11 cellular contexts compared by ENCODE assay signal in the genomic region with DNA sequence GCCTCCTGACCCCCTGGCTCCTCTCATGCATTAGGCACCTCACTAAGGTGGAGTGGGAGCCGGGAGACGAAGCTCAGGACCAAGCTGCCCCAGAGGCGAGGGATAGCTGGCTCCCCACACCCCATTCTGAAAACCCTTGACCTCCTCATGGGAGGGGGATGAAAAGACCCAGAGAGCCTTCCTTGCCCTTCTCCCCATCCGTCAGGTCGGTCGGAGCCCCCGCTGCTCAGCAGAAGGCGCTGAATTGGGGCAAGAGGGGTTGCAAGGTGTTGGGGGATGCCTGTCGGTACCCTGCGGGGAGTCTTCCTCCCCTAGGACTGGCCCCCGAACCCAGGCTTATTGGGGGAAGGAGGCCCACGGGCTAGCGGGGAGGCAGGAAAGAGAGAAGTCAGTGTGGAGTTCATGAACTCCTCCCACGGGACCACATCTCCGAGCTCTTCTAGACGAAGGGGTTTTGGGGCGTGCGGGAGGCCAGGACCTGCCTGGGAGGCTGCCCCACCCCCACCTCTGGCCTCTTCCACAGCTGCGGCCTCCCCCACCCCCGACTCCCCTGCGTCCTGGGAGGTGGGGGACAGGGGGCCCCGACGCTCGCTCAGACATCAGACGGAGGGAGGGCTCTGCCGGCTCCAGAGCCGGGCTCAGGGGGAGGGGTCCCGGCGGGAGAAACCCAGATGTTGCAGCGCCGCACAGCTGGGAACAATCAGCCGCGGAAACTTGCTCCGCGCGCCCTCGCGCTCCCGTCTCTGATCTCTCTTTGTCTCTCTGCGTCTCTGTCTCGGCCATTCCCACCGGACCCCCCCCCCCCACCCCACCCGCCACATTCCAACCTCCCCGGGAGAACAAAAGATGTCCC. TPM values are rescaled to one million over a fixed set of nuclear protein-coding genes. Genes with fewer than 3 reads are reported as not detected.
DNase-seq lines count a peak whose midpoint lies in the region; ATAC-seq and TF ChIP-seq lines count a peak whose summit lies in the region.
"Had no signal": no experiment of that assay in that cellular context is flagged by ENCODE, and none has a peak within 500 bp of the region (broad histone marks: within the 10 kb centered on the region; RNA-seq: fewer than 3 reads in every experiment).

No MANE protein-coding gene starts in this region.

- peaks cover 24% of the 10 kb centered on the region for H3K36me3 Mint-ChIP-seq in GM23338 (ENCODE audit: low read depth)
- H3K36me3 Mint-ChIP-seq in activated naive CD8-positive, alpha-beta T cell treated with anti-CD3 and anti-CD28 coated beads, Interleukin-2, amount 10 ng/mL, durations not matched to agents 7 days and 5 days: no peaks in the 10 kb centered on the region

- H2AFZ ChIP-seq in GM23338 (0 out of 2 replicates have a peak overlapping the region, but pooled peaks have one; percentile 59), hepatocyte (peak overlapping the region; percentile 60), smooth muscle cell (ENCODE audit: low read depth) (no peak overlapping the region)

- peaks cover 29% of the 10 kb centered on the region for H3K27me3 Mint-ChIP-seq in GM23338 (ENCODE audit: insufficient read depth, low read depth, poor library complexity)
- H3K27me3 Mint-ChIP-seq in activated naive CD8-positive, alpha-beta T cell treated with anti-CD3 and anti-CD28 coated beads, Interleukin-2, amount 10 ng/mL, durations not matched to agents 7 days and 5 days: peaks cover 30% of the 10 kb centered on the region

- H3K9me3 ChIP-seq in hepatocyte (ENCODE audit: low read depth): no peaks in the 10 kb centered on the region
- no peaks in the 10 kb centered on the region for H3K9me3 ChIP-seq in smooth muscle cell (replicated peaks; ENCODE audit: low read depth)

- WGBS in hepatocyte (ENCODE audit: low lambda C conversion rate, missing lambda C conversion rate): 17% methylated on average over 13 of the region's 44 CpGs
- 12% methylated on average over 21 of the region's 44 CpGs for WGBS in smooth muscle cell (ENCODE audit: low lambda C conversion rate)

- peak overlapping the region; percentile 91 for H3K9ac ChIP-seq in smooth muscle cell (ENCODE audit: low read depth)

- no peaks in the 10 kb centered on the region for H3K9me2 ChIP-seq in GM23338 (ENCODE audit: insufficient read depth)
- no peaks in the 10 kb centered on the region for H3K9me2 ChIP-seq in hepatocyte (replicated peaks; ENCODE audit: insufficient read depth)

- peak overlapping the region; percentile 88 for H3K4me3 ChIP-seq in GM23338
- H3K4me3 ChIP-seq in hepatocyte: peak overlapping the region; percentile 50
- H3K4me3 ChIP-seq in smooth muscle cell: peak overlapping the region; percentile 93

- no peaks in the 10 kb centered on the region; the same call in 1 of the 2 replicates for H4K20me1 ChIP-seq in GM23338 (replicated peaks; ENCODE audit: insufficient read depth)
- peaks cover 35% of the 10 kb centered on the region for H4K20me1 ChIP-seq in hepatocyte (ENCODE audit: insufficient read depth, poor library complexity, severe bottlenecking)
- peaks cover 48% of the 10 kb centered on the region for H4K20me1 ChIP-seq in smooth muscle cell (ENCODE audit: low read depth)

- DNase-seq in GM23338 (ENCODE audit: low spot score) (peak; percentile 68), hepatocyte (ENCODE audit: low spot score) (peak; percentile 76), smooth muscle cell (lab: John Stamatoyannopoulos, UW; ENCODE audit: unreplicated experiment) (no peak), NCI-H2029 treated with DMSO at 0.1 percent for 48 hours (lab: John Stamatoyannopoulos, UW) (no peak), hypothalamus (lab: John Stamatoyannopoulos, UW) (no peak)
- DNase-seq in activated naive CD8-positive, alpha-beta T cell treated with anti-CD3 and anti-CD28 coated beads, Interleukin-2, amount 10 ng/mL, durations not matched to agents 7 days and 5 days: no peak
- no peak for DNase-seq in stimulated activated CD4-positive, alpha-beta T cell treated with anti-CD3 and anti-CD28 coated beads, Interleukin-2, amount 100 ng/mL, for 48 hours
- DNase-seq in stimulated activated CD4-positive, alpha-beta T cell treated with anti-CD3 and anti-CD28 coated beads, Interleukin-12 subunit alpha, Interleukin-12 subunit beta, amount 100 ng/mL, for 4 hours: no peak
- DNase-seq: kidney had no signal

- no peak for TF ChIP-seq CTCF in GM23338 (conservative IDR thresholded peaks at IDR 0.05; ENCODE audit: low read depth in 2 of 2)
- TF ChIP-seq CTCF in hepatocyte (IDR thresholded peaks at IDR 0.05; ENCODE audit: poor library complexity): no peak
- TF ChIP-seq CTCF in smooth muscle cell (IDR thresholded peaks at IDR 0.05; ENCODE audit: borderline replicate concordance, insufficient read depth, poor library complexity, severe bottlenecking): no peak

- H3F3A ChIP-seq in GM23338 (replicated peaks; ENCODE audit: low read depth) (peaks cover 15% of the 10 kb centered on the region; the same call in 1 of the 2 replicates), smooth muscle cell (ENCODE audit: low read depth) (peaks cover 3% of the 10 kb centered on the region)

- H3K4me1 ChIP-seq in GM23338 (ENCODE audit: insufficient read depth) (peaks cover 7% of the 10 kb centered on the region), hepatocyte (ENCODE audit: insufficient read depth) (peaks cover 45% of the 10 kb centered on the region), smooth muscle cell (ENCODE audit: low read depth) (peaks cover 30% of the 10 kb centered on the region)

- H3K79me2 ChIP-seq in GM23338 (replicated peaks; ENCODE audit: insufficient read depth): peaks cover 27% of the 10 kb centered on the region
- peaks cover 51% of the 10 kb centered on the region for H3K79me2 ChIP-seq in hepatocyte
- peaks cover 37% of the 10 kb centered on the region for H3K79me2 ChIP-seq in smooth muscle cell (ENCODE audit: low read depth)

- H3K36me3 ChIP-seq in GM23338 (ENCODE audit: insufficient read depth): no peaks in the 10 kb centered on the region
- no peaks in the 10 kb centered on the region for H3K36me3 ChIP-seq in hepatocyte (replicated peaks; ENCODE audit: insufficient read depth, low read depth)
- H3K36me3 ChIP-seq in smooth muscle cell (ENCODE audit: low read depth): no peaks in the 10 kb centered on the region

- H3K9me3 Mint-ChIP-seq in GM23338: no peaks in the 10 kb centered on the region; the same call in 2 of the 3 replicates
- H3K9me3 Mint-ChIP-seq in activated naive CD8-positive, alpha-beta T cell treated with anti-CD3 and anti-CD28 coated beads, Interleukin-2, amount 10 ng/mL, durations not matched to agents 7 days and 5 days: no peaks in the 10 kb centered on the region
- H3K9me3 Mint-ChIP-seq: IgD-negative memory B cell; stimulated activated naive CD8-positive, alpha-beta T cell treated with anti-CD3 and anti-CD28 coated beads, Interleukin-15, Interleukin-2, amounts not matched to agents 100 ng/mL and 50 ng/mL, for 24 hours had no signal

- peak; percentile 33 for ATAC-seq in GM23338
- ATAC-seq in activated naive CD8-positive, alpha-beta T cell treated with anti-CD3 and anti-CD28 coated beads, Interleukin-2, amount 10 ng/mL, durations not matched to agents 7 days and 5 days (ENCODE audit: low read depth): no peak

- H3K4me2 ChIP-seq in GM23338 (peak overlapping the region; percentile 99), hepatocyte (peak overlapping the region; percentile 97), smooth muscle cell (peak overlapping the region; percentile 98)

- no peak overlapping the region for H3K27ac ChIP-seq in GM23338 (ENCODE audit: low read depth)
- H3K27ac ChIP-seq in hepatocyte: peak overlapping the region; percentile 96
- peak overlapping the region; percentile 91 for H3K27ac ChIP-seq in smooth muscle cell (ENCODE audit: low read depth)

- H3K4me1 Mint-ChIP-seq in GM23338: peaks cover 46% of the 10 kb centered on the region
- peaks cover 3% of the 10 kb centered on the region for H3K4me1 Mint-ChIP-seq in activated naive CD8-positive, alpha-beta T cell treated with anti-CD3 and anti-CD28 coated beads, Interleukin-2, amount 10 ng/mL, durations not matched to agents 7 days and 5 days

- 0 out of 2 replicates have a peak overlapping the region, but pooled peaks have one; percentile 23 for H3K27ac Mint-ChIP-seq in GM23338
- no peak overlapping the region for H3K27ac Mint-ChIP-seq in activated naive CD8-positive, alpha-beta T cell treated with anti-CD3 and anti-CD28 coated beads, Interleukin-2, amount 10 ng/mL, durations not matched to agents 7 days and 5 days
- H3K27ac Mint-ChIP-seq: stimulated activated naive CD8-positive, alpha-beta T cell treated with anti-CD3 and anti-CD28 coated beads, Interleukin-15, Interleukin-2, amounts not matched to agents 100 ng/mL and 50 ng/mL, for 24 hours had no signal

- POLR2A ChIA-PET in activated naive CD8-positive, alpha-beta T cell treated with anti-CD3 and anti-CD28 coated beads, Interleukin-2, amount 10 ng/mL, durations not matched to agents 7 days and 5 days (lab: Charles Lee): no interaction called here

- no peaks in the 10 kb centered on the region for H3K27me3 ChIP-seq in GM23338 (ENCODE audit: insufficient read depth)
- H3K27me3 ChIP-seq in hepatocyte: no peaks in the 10 kb centered on the region
- no peaks in the 10 kb centered on the region for H3K27me3 ChIP-seq in smooth muscle cell (ENCODE audit: low read depth)

- H3K4me3 Mint-ChIP-seq in GM23338: peak overlapping the region; percentile 86
- peak overlapping the region; percentile 56 for H3K4me3 Mint-ChIP-seq in activated naive CD8-positive, alpha-beta T cell treated with anti-CD3 and anti-CD28 coated beads, Interleukin-2, amount 10 ng/mL, durations not matched to agents 7 days and 5 days

RNA-seq across cellular contexts. Expression of a gene that starts 0.7 kb away (rescaled TPM):
- total RNA-seq in GM23338 (2014; rRNA removed; shearing (Covaris generic)): 107 and 129 TPM in 2 replicates
- 255 TPM in 2 replicates for polyA plus RNA-seq in GM23338 (2016; fragmentation: Nextera tagmentation; extraction: Ambion mirVana)
- not detected for total RNA-seq in activated naive CD8-positive, alpha-beta T cell treated with anti-CD3 and anti-CD28 coated beads, Interleukin-2, amount 10 ng/mL, durations not matched to agents 7 days and 5 days
- 172 and 200 TPM in 2 replicates for total RNA-seq in hepatocyte
- 540 and 551 TPM in 2 replicates for polyA plus RNA-seq in hepatocyte
- 307 and 325 TPM in 2 replicates for total RNA-seq in smooth muscle cell
- 858 and 885 TPM in 2 replicates for polyA plus RNA-seq in smooth muscle cell

RNA-seq across cellular contexts. Expression of a gene that starts 32.0 kb away (rescaled TPM):
- total RNA-seq in GM23338 (2014; rRNA removed; shearing (Covaris generic)): 83.3 and 87.7 TPM in 2 replicates
- 30.1 and 31.8 TPM in 2 replicates for polyA plus RNA-seq in GM23338 (2016; fragmentation: Nextera tagmentation; extraction: Ambion mirVana)
- 10 to 100 TPM; 45.1 to 45.3 TPM for total RNA-seq in activated naive CD8-positive, alpha-beta T cell treated with anti-CD3 and anti-CD28 coated beads, Interleukin-2, amount 10 ng/mL, durations not matched to agents 7 days and 5 days
- total RNA-seq in hepatocyte: 20.7 and 30.0 TPM in 2 replicates
- 52.3 and 53.4 TPM in 2 replicates for polyA plus RNA-seq in hepatocyte
- 16.0 and 27.7 TPM in 2 replicates for total RNA-seq in smooth muscle cell
- polyA plus RNA-seq in smooth muscle cell: 42.3 and 64.3 TPM in 2 replicates

RNA-seq across cellular contexts. Expression of a gene that starts 58.0 kb away (rescaled TPM):
- total RNA-seq in GM23338 (2014; rRNA removed; shearing (Covaris generic)): 74.6 and 106 TPM in 2 replicates
- polyA plus RNA-seq in GM23338 (2016; fragmentation: Nextera tagmentation; extraction: Ambion mirVana) (13.0 and 15.1 TPM in 2 replicates), hepatocyte (23.0 and 23.6 TPM in 2 replicates), smooth muscle cell (19.7 and 21.4 TPM in 2 replicates)
- 10 to 100 TPM; 63.0 to 69.8 TPM for total RNA-seq in activated naive CD8-positive, alpha-beta T cell treated with anti-CD3 and anti-CD28 coated beads, Interleukin-2, amount 10 ng/mL, durations not matched to agents 7 days and 5 days
- total RNA-seq in hepatocyte (21.9 and 22.2 TPM in 2 replicates), smooth muscle cell (7.8 and 24.0 TPM in 2 replicates)

Comparison
In these comparisons a context has a peak if more than half of its experiments do, and no peak if none do; other contexts are left out.
1. DNase-seq: peak in GM23338 (single experiment) and hepatocyte (single experiment); none in activated naive CD8-positive, alpha-beta T cell treated with anti-CD3 and anti-CD28 coated beads, Interleukin-2, amount 10 ng/mL, durations not matched to agents 7 days and 5 days (single experiment), smooth muscle cell (single experiment), NCI-H2029 treated with DMSO at 0.1 percent for 48 hours (single experiment), stimulated activated CD4-positive, alpha-beta T cell treated with anti-CD3 and anti-CD28 coated beads, Interleukin-2, amount 100 ng/mL, for 48 hours (0 of 2), hypothalamus (0 of 51) and stimulated activated CD4-positive, alpha-beta T cell treated with anti-CD3 and anti-CD28 coated beads, Interleukin-12 subunit alpha, Interleukin-12 subunit beta, amount 100 ng/mL, for 4 hours (single experiment).
2. RNA of a gene that starts 0.7 kb away (total RNA-seq): 307 to 325 TPM in smooth muscle cell, 172 to 200 TPM in hepatocyte and 107 to 129 TPM in GM23338; not detected in activated naive CD8-positive, alpha-beta T cell treated with anti-CD3 and anti-CD28 coated beads, Interleukin-2, amount 10 ng/mL, durations not matched to agents 7 days and 5 days; every median in the first group is over 100 times any median in the second.
3. Peak in every context shown above with its lines, with median percentiles within 50 percentile points of each other: H3K4me2 ChIP-seq and H3K4me3 ChIP-seq.